Comparison of ENCODE assay signal across 1 cellular context in genomic region chr9:126693428-126693931, GRCh38.
TF ChIP-seq lines count a peak whose summit lies in the region.

No MANE protein-coding gene starts in this region.

TF ChIP-seq in WTC11, 78 proteins besides CTCF, POLR2A, EP300 and RAD21 (continued from another document):
- TF ChIP-seq PRDM15 (CRISPR knock-in tag; IDR thresholded peaks at IDR 0.05), result no peak
- TF ChIP-seq JUN (CRISPR knock-in tag; IDR thresholded peaks at IDR 0.05), result no peak
- TF ChIP-seq ATF6 (CRISPR knock-in tag; IDR thresholded peaks at IDR 0.05), result no peak
- no peak for TF ChIP-seq E2F1 (CRISPR knock-in tag; IDR thresholded peaks at IDR 0.05)
- no peak for TF ChIP-seq SMAD3 (CRISPR knock-in tag; IDR thresholded peaks at IDR 0.05; ENCODE audit: borderline replicate concordance)
- TF ChIP-seq ATF1 (CRISPR knock-in tag; IDR thresholded peaks at IDR 0.05), result no peak
- no peak for TF ChIP-seq ZNF281 (CRISPR knock-in tag; IDR thresholded peaks at IDR 0.05)
- TF ChIP-seq TP53 (CRISPR knock-in tag; IDR thresholded peaks at IDR 0.05), result no peak
- TF ChIP-seq CREB1 (CRISPR knock-in tag; IDR thresholded peaks at IDR 0.05), result no peak
- TF ChIP-seq AR (CRISPR knock-in tag; IDR thresholded peaks at IDR 0.05), result no peak
TF ChIP-seq in WTC11: peak in this region for 0.
